Comparison of ENCODE assay signal across 8 cellular contexts in the genomic region with DNA sequence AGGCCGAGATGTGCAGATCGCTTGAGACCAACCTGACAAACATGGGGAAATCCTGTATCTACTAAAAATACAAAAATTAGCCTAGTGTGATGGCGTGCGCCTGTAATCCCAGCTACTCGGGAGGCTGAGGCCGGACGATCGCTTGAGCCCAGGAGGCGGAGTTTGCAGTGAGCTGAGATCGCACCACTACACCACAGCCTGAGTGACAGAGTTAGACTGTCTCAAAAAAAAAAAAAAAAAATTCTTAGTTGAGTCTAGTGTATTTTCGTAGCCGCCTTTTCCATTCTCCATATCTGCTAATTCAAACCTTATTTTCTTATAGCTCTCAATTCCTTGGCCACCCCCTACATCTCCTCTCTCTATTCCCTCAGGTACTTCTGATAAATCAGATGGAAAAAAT. TPM values are rescaled to one million over a fixed set of nuclear protein-coding genes. Genes with fewer than 3 reads are reported as not detected.
A peak's percentile ranks its signal among the peaks of the same experiment; 100 is the strongest.
DNase-seq lines count a peak whose midpoint lies in the region; ATAC-seq, FAIRE-seq and TF ChIP-seq lines count a peak whose summit lies in the region.

No MANE protein-coding gene starts in this region.

- no peak overlapping the region for H2AK5ac ChIP-seq in neuronal stem cell (ENCODE audit: low read depth, low read length)

- WGBS in A549 (ENCODE audit: missing lambda C conversion rate) = 12% methylated on average over 12 of the region's 12 CpGs
- no CpG with 5 or more reads among the region's 12 CpGs for whole genome bisulfite sequencing in neuronal stem cell (ENCODE audit: extremely low coverage in 2 of 2, insufficient read length in 2 of 2, insufficient replicate concordance in 1 of 2), 2 donors

- H3K36me3 ChIP-seq in HUES48 (ENCODE audit: control insufficient read depth, insufficient read depth, low read length) = no peaks in the 10 kb centered on the region; the same call in 1 of the 2 replicates
- peaks cover 0 to 38% of the 10 kb centered on the region in 2 donors for H3K36me3 ChIP-seq in neuronal stem cell (replicated peaks in 1 of 2; ENCODE audit: control insufficient read depth in 2 of 2, insufficient read depth in 2 of 2, low read length in 2 of 2)

- CTCF ChIA-PET in A549 (lab: Yijun Ruan, JAX) = interaction anchor here (0.5 to 0.6 kb wide), 3 partner anchors 42 to 1159 kb away, joined by 3 to 5 read pairs (median 3); no protein-coding TSS in a partner anchor

- peak overlapping the region; percentile 87 for H3K4me3 ChIP-seq in A549
- peak overlapping the region; percentile 99 for H3K4me3 ChIP-seq in HUES48 (ENCODE audit: low read depth, low read length)
- peak overlapping the region; percentile 68 to 90 for H3K4me3 ChIP-seq in neuronal stem cell (ENCODE audit: low read length in 2 of 2)

- DNase-seq in A549 (ENCODE audit: low read depth in 1 of 2, low spot score in 1 of 2) (no peak), epithelial cell of prostate (ENCODE audit: low read depth, low spot score) (no peak), neuronal stem cell (ENCODE audit: low spot score) (no peak), hippocampal formation (lab: John Stamatoyannopoulos, UW) (no peak), superior temporal gyrus (ENCODE audit: extremely low spot score) (no peak)
- peak; percentile 52 to 70 for DNase-seq in activated CD4-positive, alpha-beta T cell treated with anti-CD3 and anti-CD28 coated beads, Interleukin-2, amount 50 U/mL, for 48 hours

- no peak for TF ChIP-seq CTCF in A549 (IDR thresholded peaks at IDR 0.05)

- no peak overlapping the region for H4K91ac ChIP-seq in neuronal stem cell (ENCODE audit: low read depth, low read length, poor library complexity)

- ATAC-seq in A549 (peak in 1 of 2 experiments; percentile 24; a peak in 2 of 6 replicates), GM18519 (IDR thresholded peaks at IDR 0.05; ENCODE audit: low FRiP score, unreplicated experiment) (no peak)

- no peak for TF ChIP-seq RAD21 in A549 (conservative IDR thresholded peaks at IDR 0.05 in 1 of 2, IDR thresholded peaks at IDR 0.05 in 1 of 2)

- H3K9ac ChIP-seq in HUES48 (ENCODE audit: low read depth, low read length) (no peak overlapping the region; the same call in 1 of the 2 replicates), neuronal stem cell (ENCODE audit: low read depth, low read length, poor library complexity) (no peak overlapping the region)

- no peak overlapping the region for H2BK15ac ChIP-seq in neuronal stem cell (ENCODE audit: low read length)

- H3K4me2 ChIP-seq in A549 = peak overlapping the region; percentile 86
- H3K4me2 ChIP-seq in neuronal stem cell (ENCODE audit: insufficient read depth, low read length, poor library complexity, severe bottlenecking) = peak overlapping the region; percentile 80

- H3K9me3 ChIP-seq in A549 (no peaks in the 10 kb centered on the region), HUES48 (ENCODE audit: control insufficient read depth, insufficient read depth, low read length) (no peaks in the 10 kb centered on the region), neuronal stem cell (replicated peaks in 1 of 2; ENCODE audit: control insufficient read depth in 2 of 2, insufficient read depth in 1 of 2, low read depth in 1 of 2, low read length in 2 of 2) (no peaks in the 10 kb centered on the region)

- no peak for FAIRE-seq in A549 (lab: Jason Lieb, UNC)

- TF ChIP-seq POLR2A in A549 (IDR thresholded peaks at IDR 0.05; ENCODE audit: low read length) = no peak

- POLR2A ChIA-PET in A549 (lab: Yijun Ruan, JAX) = interaction anchor here (0.9 to 1.1 kb wide), 2 partner anchors 16 to 85 kb away, joined by 3 to 4 read pairs; no protein-coding TSS in a partner anchor

- H3K14ac ChIP-seq in neuronal stem cell (ENCODE audit: low read length) = no peak overlapping the region

- H3K4me1 ChIP-seq in A549 = peaks cover 24% of the 10 kb centered on the region
- no peaks in the 10 kb centered on the region for H3K4me1 ChIP-seq in HUES48 (ENCODE audit: control insufficient read depth, insufficient read depth, low read length)
- peaks cover 0 to 3% of the 10 kb centered on the region in 2 donors for H3K4me1 ChIP-seq in neuronal stem cell (ENCODE audit: control insufficient read depth in 2 of 2, insufficient read depth in 1 of 2, low read depth in 1 of 2, low read length in 2 of 2)

- peaks cover 5% of the 10 kb centered on the region for H3K79me1 ChIP-seq in neuronal stem cell (ENCODE audit: low read depth, low read length)

- H2BK5ac ChIP-seq in neuronal stem cell (ENCODE audit: low read length) = no peak overlapping the region

- H3K18ac ChIP-seq in neuronal stem cell (ENCODE audit: low read length) = no peak overlapping the region

- TF ChIP-seq EP300 in A549 (IDR thresholded peaks at IDR 0.05) = no peak

- no peak overlapping the region for H2BK120ac ChIP-seq in neuronal stem cell (ENCODE audit: low read depth, low read length)

- H3K27ac ChIP-seq in A549 (peak overlapping the region; percentile 85 to 91), HUES48 (ENCODE audit: low read depth, low read length) (no peak overlapping the region), epithelial cell of prostate (peak overlapping the region; percentile 95), neuronal stem cell (replicated peaks; ENCODE audit: low read length) (no peak overlapping the region)

- H2AFZ ChIP-seq in neuronal stem cell (ENCODE audit: low read length) = no peak overlapping the region

- H2BK12ac ChIP-seq in neuronal stem cell (ENCODE audit: low read length) = no peak overlapping the region

- H3K4ac ChIP-seq in neuronal stem cell (ENCODE audit: low read length) = no peak overlapping the region

- H3K27me3 ChIP-seq in HUES48 (ENCODE audit: control insufficient read depth, insufficient read depth, low read length) = no peaks in the 10 kb centered on the region
- peaks cover 0 to 2% (median 0%) of the 10 kb centered on the region in 3 experiments for H3K27me3 ChIP-seq in neuronal stem cell (ENCODE audit: control insufficient read depth in 3 of 3, insufficient read depth in 3 of 3, low read depth in 1 of 3, low read length in 3 of 3)

- no peak overlapping the region for H4K8ac ChIP-seq in neuronal stem cell (ENCODE audit: low read depth, low read length)

- no peak overlapping the region for H3K23ac ChIP-seq in neuronal stem cell (ENCODE audit: low read depth, low read length, poor library complexity)

TF ChIP-seq in A549, 52 proteins besides CTCF, POLR2A, EP300 and RAD21:
- TF ChIP-seq BHLHE40 (IDR thresholded peaks at IDR 0.05; ENCODE audit: low read depth, low read length) (no peak), PHF8 (IDR thresholded peaks at IDR 0.05; ENCODE audit: borderline replicate concordance, low read depth) (no peak), CHD2 (IDR thresholded peaks at IDR 0.05; ENCODE audit: low read length, partially characterized antibody) (no peak), TP53 (CRISPR knock-in tag; IDR thresholded peaks at IDR 0.05) (no peak), POLR2AphosphoS2 (conservative IDR thresholded peaks at IDR 0.05; ENCODE audit: low read length) (no peak), FOSB (CRISPR knock-in tag; IDR thresholded peaks at IDR 0.05) (no peak), SMC3 (IDR thresholded peaks at IDR 0.05) (no peak), KDM5A (IDR thresholded peaks at IDR 0.05) (no peak), RARB (CRISPR knock-in tag; IDR thresholded peaks at IDR 0.05) (no peak), HDAC2 (IDR thresholded peaks at IDR 0.05) (no peak), JUNB (IDR thresholded peaks at IDR 0.05) (no peak)
- TF ChIP-seq, protein P1, sequence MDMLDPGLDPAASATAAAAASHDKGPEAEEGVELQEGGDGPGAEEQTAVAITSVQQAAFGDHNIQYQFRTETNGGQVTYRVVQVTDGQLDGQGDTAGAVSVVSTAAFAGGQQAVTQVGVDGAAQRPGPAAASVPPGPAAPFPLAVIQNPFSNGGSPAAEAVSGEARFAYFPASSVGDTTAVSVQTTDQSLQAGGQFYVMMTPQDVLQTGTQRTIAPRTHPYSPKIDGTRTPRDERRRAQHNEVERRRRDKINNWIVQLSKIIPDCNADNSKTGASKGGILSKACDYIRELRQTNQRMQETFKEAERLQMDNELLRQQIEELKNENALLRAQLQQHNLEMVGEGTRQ (IDR thresholded peaks at IDR 0.05) = no peak
- TF ChIP-seq, protein P2, sequence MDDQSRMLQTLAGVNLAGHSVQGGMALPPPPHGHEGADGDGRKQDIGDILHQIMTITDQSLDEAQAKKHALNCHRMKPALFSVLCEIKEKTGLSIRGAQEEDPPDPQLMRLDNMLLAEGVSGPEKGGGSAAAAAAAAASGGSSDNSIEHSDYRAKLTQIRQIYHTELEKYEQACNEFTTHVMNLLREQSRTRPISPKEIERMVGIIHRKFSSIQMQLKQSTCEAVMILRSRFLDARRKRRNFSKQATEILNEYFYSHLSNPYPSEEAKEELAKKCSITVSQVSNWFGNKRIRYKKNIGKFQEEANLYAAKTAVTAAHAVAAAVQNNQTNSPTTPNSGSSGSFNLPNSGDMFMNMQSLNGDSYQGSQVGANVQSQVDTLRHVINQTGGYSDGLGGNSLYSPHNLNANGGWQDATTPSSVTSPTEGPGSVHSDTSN (IDR thresholded peaks at IDR 0.05) = no peak

RNA-seq across cellular contexts. Expression of a gene that starts 1.0 kb away (rescaled TPM):
- polyA plus RNA-seq in A549 (2011; rRNA removed) (113 and 138 TPM in 2 replicates), A549 (2017; fragmentation: RNase III; extraction: RNeasy Plus Mini Kit Qiagen cat#74134 plus additional on column Dnase treatment) (82.2 to 84.9 TPM (median 83.5 TPM) in 3 replicates)
- 34.1 and 34.6 TPM in 2 replicates for polyA plus RNA-seq in A549 (2012; cell fraction: cytosol; rRNA removed)
- 31.1 and 48.5 TPM in 2 replicates for polyA plus RNA-seq in A549 (2012; cell fraction: nucleus; rRNA removed)
- 41.5 and 45.5 TPM in 2 replicates for polyA minus RNA-seq in A549 (2011; rRNA and poly(A)+ RNA removed)
- polyA plus RNA-seq in neuronal stem cell (2013, experiment 1 of 2) = 68.2 TPM
- polyA plus RNA-seq in neuronal stem cell (2013, experiment 2 of 2) = 67.7 TPM

RNA-seq across cellular contexts. Expression of a gene that starts 2.3 kb away (rescaled TPM):
- polyA plus RNA-seq in A549 (2011; rRNA removed) = 13.8 and 15.0 TPM in 2 replicates
- polyA plus RNA-seq in A549 (2012; cell fraction: cytosol; rRNA removed) = 12.1 and 16.2 TPM in 2 replicates
- 14.3 and 21.5 TPM in 2 replicates for polyA plus RNA-seq in A549 (2012; cell fraction: nucleus; rRNA removed)
- polyA plus RNA-seq in A549 (2017; fragmentation: RNase III; extraction: RNeasy Plus Mini Kit Qiagen cat#74134 plus additional on column Dnase treatment) = 11.3 to 12.7 TPM (median 12.4 TPM) in 3 replicates
- 6.4 and 6.5 TPM in 2 replicates for polyA minus RNA-seq in A549 (2011; rRNA and poly(A)+ RNA removed)
- 16.2 TPM for polyA plus RNA-seq in neuronal stem cell (2013, experiment 1 of 2)
- polyA plus RNA-seq in neuronal stem cell (2013, experiment 2 of 2) = 16.5 TPM

Comparison
In these comparisons a context has a peak if more than half of its experiments do, and no peak if none do; other contexts are left out.
1. DNase-seq: peak in activated CD4-positive, alpha-beta T cell treated with anti-CD3 and anti-CD28 coated beads, Interleukin-2, amount 50 U/mL, for 48 hours (2 of 2); none in A549 (0 of 2), epithelial cell of prostate (single experiment), neuronal stem cell (single experiment), hippocampal formation (0 of 2) and superior temporal gyrus (single experiment).
2. H3K27ac ChIP-seq: peak in A549 (2 of 2) and epithelial cell of prostate (single experiment); none in HUES48 (single experiment) and neuronal stem cell (single experiment).
3. Peak in every context shown above with its lines, with median percentiles within 50 percentile points of each other: H3K4me3 ChIP-seq.